Comparison of ENCODE assay signal across 16 cellular contexts in the genomic region with DNA sequence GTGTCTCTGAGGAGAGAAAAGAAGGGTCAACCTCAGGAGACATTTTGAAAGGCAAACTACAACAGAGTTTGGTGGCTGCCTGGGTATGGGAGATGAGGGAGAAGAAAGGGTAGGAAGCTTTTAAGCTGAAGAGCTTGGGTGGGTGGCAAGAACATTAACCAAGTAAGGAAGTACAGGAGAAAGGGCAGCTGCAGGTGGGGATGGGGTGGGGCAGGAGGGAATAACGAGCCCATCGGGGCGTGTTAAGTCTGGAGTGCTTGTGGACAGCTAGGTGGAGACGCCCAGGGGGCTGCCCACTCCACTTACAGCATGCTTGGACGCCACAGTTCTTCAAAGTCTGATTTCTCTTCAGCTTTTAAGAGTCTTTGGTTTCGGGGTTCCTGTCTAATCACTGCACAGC.
"Had no signal": no experiment of that assay in that cellular context is flagged by ENCODE, and none has a peak within 500 bp of the region (broad histone marks: within the 10 kb centered on the region; RNA-seq: fewer than 3 reads in every experiment).

No MANE protein-coding gene starts in this region.

- H3K4me3 Mint-ChIP-seq: activated naive CD4-positive, alpha-beta T cell treated with anti-CD3 and anti-CD28 coated beads, Interleukin-2, amount 10 ng/mL, durations not matched to agents 7 days and 5 days; neural crest cell; type B pancreatic cell had no signal

- H3K9me3 ChIP-seq: adrenal gland, lower lobe of right lung, psoas muscle, SK-N-SH, stomach had no signal

- H3K9me3 Mint-ChIP-seq: activated naive CD4-positive, alpha-beta T cell treated with anti-CD3 and anti-CD28 coated beads, Interleukin-2, amount 10 ng/mL, durations not matched to agents 7 days and 5 days; activated T-helper 2 cell treated with anti-CD3 and anti-CD28 coated beads, Interferon-gamma antibody, Interleukin-2, Interleukin-4, amounts not matched to agents 10 μg/mL and 5 μg/mL and 100 μg/mL, durations not matched to agents 14 hours and 24 hours and 36 hours; neural crest cell; type B pancreatic cell had no signal

- H3K27ac Mint-ChIP-seq: activated naive CD4-positive, alpha-beta T cell treated with anti-CD3 and anti-CD28 coated beads, Interleukin-2, amount 10 ng/mL, durations not matched to agents 7 days and 5 days; activated T-helper 2 cell treated with anti-CD3 and anti-CD28 coated beads, Interferon-gamma antibody, Interleukin-2, Interleukin-4, amounts not matched to agents 10 μg/mL and 5 μg/mL and 100 μg/mL, durations not matched to agents 14 hours and 24 hours and 36 hours; type B pancreatic cell had no signal

- H3K27me3 Mint-ChIP-seq: activated naive CD4-positive, alpha-beta T cell treated with anti-CD3 and anti-CD28 coated beads, Interleukin-2, amount 10 ng/mL, durations not matched to agents 7 days and 5 days; type B pancreatic cell had no signal

- H3K4me3 ChIP-seq: adrenal gland, hepatocyte, lower lobe of right lung, psoas muscle, stomach had no signal

- DNase-seq: activated naive CD4-positive, alpha-beta T cell treated with anti-CD3 and anti-CD28 coated beads, Interleukin-2, amount 10 ng/mL, durations not matched to agents 7 days and 5 days; adrenal gland; islet precursor cell; left colon; lower lobe of right lung; psoas muscle; right cardiac atrium; SK-N-SH; stimulated activated CD4-positive, alpha-beta T cell treated with anti-CD3 and anti-CD28 coated beads, Interleukin-15, amount 100 ng/mL, for 24 hours; stimulated activated CD4-positive, alpha-beta T cell treated with anti-CD3 and anti-CD28 coated beads, Interleukin-2, amount 100 ng/mL, for 48 hours; stomach had no signal

- ATAC-seq: activated CD4-positive, CD25-positive, alpha-beta regulatory T cell treated with anti-CD3 and anti-CD28 coated beads, Interleukin-2, amount 50 U/mL, for 24 hours; left colon; lower lobe of right lung; psoas muscle; right cardiac atrium had no signal

- H3K4me1 Mint-ChIP-seq: neural crest cell had no signal
